17 cellular contexts compared by ENCODE assay signal in genomic region chr2:208983476-208983875, GRCh38.
"Had no signal": no experiment of that assay in that cellular context is flagged by ENCODE, and none has a peak within 500 bp of the region (broad histone marks: within the 10 kb centered on the region; RNA-seq: fewer than 3 reads in every experiment).

No MANE protein-coding gene starts in this region.

- H3K4me3 ChIP-seq: breast epithelium, dorsolateral prefrontal cortex, left ventricle myocardium inferior, testis had no signal

- DNase-seq: activated CD4-positive, alpha-beta T cell treated with anti-CD3 and anti-CD28 coated beads, Interleukin-2, amount 50 U/mL, for 4 hours; activated CD4-positive, CD25-positive, alpha-beta regulatory T cell treated with anti-CD3 and anti-CD28 coated beads, Interleukin-2, amount 50 U/mL, for 72 hours; activated effector memory CD4-positive, alpha-beta T cell treated with Interleukin-2 at 50 U/mL for 16 hours; activated T-cell treated with anti-CD3 and anti-CD28 coated beads, Interleukin-2, amount 50 U/mL, for 24 hours; amniotic stem cell; dorsolateral prefrontal cortex; foreskin melanocyte; head of caudate nucleus; left ventricle myocardium inferior; nephron progenitor cell; stimulated activated CD4-positive, alpha-beta T cell treated with anti-CD3 and anti-CD28 coated beads, Interleukin-4, amount 100 ng/mL, for 1 hour; stimulated activated CD8-positive, alpha-beta memory T cell treated with anti-CD3 and anti-CD28 coated beads, Interleukin-4, amount 100 ng/mL, for 48 hours; testis had no signal

- H3K9me3 Mint-ChIP-seq: nephron progenitor cell; stimulated activated naive CD8-positive, alpha-beta T cell treated with anti-CD3 and anti-CD28 coated beads, Interleukin-15, Interleukin-2, amounts not matched to agents 100 ng/mL and 50 ng/mL, for 24 hours had no signal

- ATAC-seq: activated naive CD4-positive, alpha-beta T cell treated with anti-CD3 and anti-CD28 coated beads, Interleukin-2, amount 50 U/mL, for 72 hours had no signal

- H3K36me3 ChIP-seq: breast epithelium, left ventricle myocardium inferior had no signal

- H3K4me1 ChIP-seq: breast epithelium, left ventricle myocardium inferior, testis had no signal

- H3K4me3 Mint-ChIP-seq: activated T-cell treated with anti-CD3 and anti-CD28 coated beads, Interleukin-2, amount 50 U/mL, for 24 hours; memory B cell; nephron progenitor cell; stimulated activated naive CD8-positive, alpha-beta T cell treated with anti-CD3 and anti-CD28 coated beads, Interleukin-15, Interleukin-2, amounts not matched to agents 100 ng/mL and 50 ng/mL, for 24 hours had no signal

- H3K4me1 Mint-ChIP-seq: memory B cell, nephron progenitor cell had no signal

- H3K27ac ChIP-seq: breast epithelium, dorsolateral prefrontal cortex, left ventricle myocardium inferior, testis had no signal

- H3K27me3 Mint-ChIP-seq: activated T-cell treated with anti-CD3 and anti-CD28 coated beads, Interleukin-2, amount 50 U/mL, for 24 hours; memory B cell; stimulated activated naive CD8-positive, alpha-beta T cell treated with anti-CD3 and anti-CD28 coated beads, Interleukin-15, Interleukin-2, amounts not matched to agents 100 ng/mL and 50 ng/mL, for 24 hours had no signal

- H3K9me3 ChIP-seq: breast epithelium, testis had no signal

- H3K27ac Mint-ChIP-seq: activated naive CD4-positive, alpha-beta T cell treated with anti-CD3 and anti-CD28 coated beads, Interleukin-2, amount 50 U/mL, for 72 hours; activated T-cell treated with anti-CD3 and anti-CD28 coated beads, Interleukin-2, amount 50 U/mL, for 24 hours; memory B cell; nephron progenitor cell; stimulated activated naive CD8-positive, alpha-beta T cell treated with anti-CD3 and anti-CD28 coated beads, Interleukin-15, Interleukin-2, amounts not matched to agents 100 ng/mL and 50 ng/mL, for 24 hours had no signal

- H3K27me3 ChIP-seq: breast epithelium, dorsolateral prefrontal cortex, testis had no signal
